In the genomic region with DNA sequence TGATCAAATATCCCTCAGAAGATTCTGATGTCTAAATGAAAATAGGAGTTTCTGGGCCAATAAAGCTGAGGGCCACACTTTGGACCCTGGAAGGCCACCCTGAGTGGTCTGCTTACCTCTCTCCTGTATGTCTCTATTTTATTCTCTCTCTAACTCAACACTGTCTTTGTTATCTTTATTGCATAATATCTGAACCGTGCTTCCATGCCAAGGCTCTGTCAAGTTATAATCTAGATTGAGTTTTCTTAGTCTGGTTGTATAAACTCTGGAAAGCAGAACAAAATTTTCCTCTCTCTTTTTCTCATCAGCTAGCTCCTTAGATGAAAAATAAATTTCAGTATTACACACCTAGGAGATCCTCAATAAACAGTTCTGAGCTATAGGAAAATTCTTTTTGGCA, we compare ENCODE assay signal across 12 cellular contexts. TPM values are rescaled to one million over a fixed set of nuclear protein-coding genes. Genes with fewer than 3 reads are reported as not detected.
DNase-seq lines count a peak whose midpoint lies in the region; ATAC-seq and TF ChIP-seq lines count a peak whose summit lies in the region.
"Had no signal": no experiment of that assay in that cellular context is flagged by ENCODE, and none has a peak within 500 bp of the region (broad histone marks: within the 10 kb centered on the region; RNA-seq: fewer than 3 reads in every experiment).

No MANE protein-coding gene starts in this region.

- H3K79me2 ChIP-seq in ACC112 (ENCODE audit: control insufficient read depth, insufficient read depth, low read length, unreplicated experiment) = no peaks in the 10 kb centered on the region
- no peaks in the 10 kb centered on the region for H3K79me2 ChIP-seq in parathyroid adenoma

- H3K36me3 ChIP-seq in ACC112 (ENCODE audit: insufficient read depth, low read length) (no peaks in the 10 kb centered on the region), adipocyte (ENCODE audit: control insufficient read depth, insufficient read depth, low read length, severe bottlenecking) (no peaks in the 10 kb centered on the region), right atrium auricular region (no peaks in the 10 kb centered on the region), parathyroid adenoma (ENCODE audit: control insufficient read depth, insufficient read depth, low read length) (no peaks in the 10 kb centered on the region)

- peaks cover 10% of the 10 kb centered on the region for H3K4me1 ChIP-seq in ACC112 (ENCODE audit: control insufficient read depth, insufficient read depth, low read length, unreplicated experiment)
- peaks cover 12% of the 10 kb centered on the region for H3K4me1 ChIP-seq in adipocyte (ENCODE audit: control insufficient read depth, insufficient read depth, low read length)
- H3K4me1 ChIP-seq in right atrium auricular region = peaks cover 0 to 21% of the 10 kb centered on the region in 2 donors
- no peaks in the 10 kb centered on the region for H3K4me1 ChIP-seq in parathyroid adenoma

- no peak overlapping the region for H3K4me2 ChIP-seq in parathyroid adenoma (ENCODE audit: low read length)

- DNase-seq in adipocyte (ENCODE audit: low read depth) (no peak), right atrium auricular region (ENCODE audit: low spot score) (no peak), NOMO-1 (lab: John Stamatoyannopoulos, UW; ENCODE audit: unreplicated experiment in 2 of 2) (no peak), amniotic stem cell (lab: John Stamatoyannopoulos, UW) (no peak)
- DNase-seq in stimulated activated effector memory CD8-positive, alpha-beta T cell treated with anti-CD3 and anti-CD28 coated beads, Interleukin-12 subunit alpha, Interleukin-12 subunit beta, amount 100 ng/mL, for 72 hours (ENCODE audit: low spot score in 2 of 2) = no peak

- H3K4me3 ChIP-seq in ACC112 (ENCODE audit: low read depth, low read length) (peak overlapping the region; percentile 38), adipocyte (ENCODE audit: low read length) (peak overlapping the region; percentile 64), right atrium auricular region (no peak overlapping the region), parathyroid adenoma (ENCODE audit: low read depth, low read length) (no peak overlapping the region)
- H3K4me3 ChIP-seq: lung, testis had no signal

- peak overlapping the region; percentile 63 for H3K9ac ChIP-seq in adipocyte (ENCODE audit: low read length)
- no peak overlapping the region for H3K9ac ChIP-seq in parathyroid adenoma

- H3K27me3 ChIP-seq in ACC112 (ENCODE audit: insufficient read depth, low read length) (no peaks in the 10 kb centered on the region), adipocyte (replicated peaks; ENCODE audit: control insufficient read depth, insufficient read depth, low read length) (no peaks in the 10 kb centered on the region), right atrium auricular region (no peaks in the 10 kb centered on the region), parathyroid adenoma (ENCODE audit: control insufficient read depth, insufficient read depth, low read length) (no peaks in the 10 kb centered on the region)
- H3K27me3 ChIP-seq: testis had no signal

- H3K4me3 Mint-ChIP-seq in stimulated activated effector memory CD8-positive, alpha-beta T cell treated with anti-CD3 and anti-CD28 coated beads, Interleukin-12 subunit alpha, Interleukin-12 subunit beta, amount 100 ng/mL, for 72 hours = no peak overlapping the region
- H3K4me3 Mint-ChIP-seq: activated naive CD8-positive, alpha-beta T cell had no signal

- H3K27ac Mint-ChIP-seq in stimulated activated effector memory CD8-positive, alpha-beta T cell treated with anti-CD3 and anti-CD28 coated beads, Interleukin-12 subunit alpha, Interleukin-12 subunit beta, amount 100 ng/mL, for 72 hours = no peak overlapping the region
- H3K27ac Mint-ChIP-seq: activated naive CD8-positive, alpha-beta T cell had no signal

- H3K9me3 ChIP-seq in adipocyte (ENCODE audit: control insufficient read depth, low read length) = no peaks in the 10 kb centered on the region
- no peaks in the 10 kb centered on the region for H3K9me3 ChIP-seq in right atrium auricular region
- no peaks in the 10 kb centered on the region for H3K9me3 ChIP-seq in parathyroid adenoma (ENCODE audit: control insufficient read depth, low read length)
- H3K9me3 ChIP-seq: testis had no signal

- H3K27ac ChIP-seq in ACC112 (ENCODE audit: low read depth, low read length) (no peak overlapping the region), right atrium auricular region (peak overlapping the region; percentile 2 to 71), parathyroid adenoma (peak overlapping the region; percentile 43)
- H3K27ac ChIP-seq: HL-60 had no signal

- H3K9me3 Mint-ChIP-seq in stimulated activated effector memory CD8-positive, alpha-beta T cell treated with anti-CD3 and anti-CD28 coated beads, Interleukin-12 subunit alpha, Interleukin-12 subunit beta, amount 100 ng/mL, for 72 hours = no peaks in the 10 kb centered on the region

- H2AFZ ChIP-seq in ACC112 (ENCODE audit: low read length, unreplicated experiment) (peak overlapping the region; percentile 98), parathyroid adenoma (no peak overlapping the region)

- H3K36me3 Mint-ChIP-seq in stimulated activated effector memory CD8-positive, alpha-beta T cell treated with anti-CD3 and anti-CD28 coated beads, Interleukin-12 subunit alpha, Interleukin-12 subunit beta, amount 100 ng/mL, for 72 hours = no peaks in the 10 kb centered on the region
- H3K36me3 Mint-ChIP-seq: activated naive CD8-positive, alpha-beta T cell had no signal

- no peak for TF ChIP-seq CTCF in right atrium auricular region (IDR thresholded peaks at IDR 0.05)
- TF ChIP-seq CTCF in parathyroid adenoma (IDR thresholded peaks at IDR 0.05) = no peak

- ATAC-seq in stimulated activated effector memory CD8-positive, alpha-beta T cell treated with anti-CD3 and anti-CD28 coated beads, Interleukin-12 subunit alpha, Interleukin-12 subunit beta, amount 100 ng/mL, for 72 hours = no peak
- no peak for ATAC-seq in GM19455 (IDR thresholded peaks at IDR 0.05; ENCODE audit: unreplicated experiment)

- H3K4me1 Mint-ChIP-seq in stimulated activated effector memory CD8-positive, alpha-beta T cell treated with anti-CD3 and anti-CD28 coated beads, Interleukin-12 subunit alpha, Interleukin-12 subunit beta, amount 100 ng/mL, for 72 hours = no peaks in the 10 kb centered on the region

RNA-seq across cellular contexts. Expression of a gene that starts 36.2 kb away (rescaled TPM):
- 10 to 100 TPM; 15.9 to 32.9 TPM for total RNA-seq in right atrium auricular region

Comparison
In these comparisons a context has a peak if more than half of its experiments do, and no peak if none do; other contexts are left out.
1. H3K4me3 ChIP-seq: peak in ACC112 (single experiment) and adipocyte (single experiment); none in right atrium auricular region (0 of 2) and parathyroid adenoma (single experiment).